8 cellular contexts compared by ENCODE assay signal in genomic region chr2:96146881-96147592, GRCh38. TPM values are rescaled to one million over a fixed set of nuclear protein-coding genes. Genes with fewer than 3 reads are reported as not detected.
DNase-seq lines count a peak whose midpoint lies in the region; TF ChIP-seq lines count a peak whose summit lies in the region.

No MANE protein-coding gene starts in this region.

- no peaks in the 10 kb centered on the region for H3K9me3 ChIP-seq in prostate gland
- H3K9me3 ChIP-seq in esophagus muscularis mucosa = no peaks in the 10 kb centered on the region

- BruUV-seq in MCF 10A (replicated peaks; lab: Mats Ljungman, UMichigan) = no TSS peak

- no peak overlapping the region for H3K4me3 ChIP-seq in prostate gland
- no peak overlapping the region for H3K4me3 ChIP-seq in esophagus muscularis mucosa

- DNase-seq in EH (ENCODE audit: low read depth) (peak; percentile 63), NCI-H2196 treated with DMSO at 0.1 percent for 48 hours (lab: John Stamatoyannopoulos, UW; ENCODE audit: unreplicated experiment) (peak; percentile 72), MCF 10A (ENCODE audit: unreplicated experiment) (peak; percentile 29), prostate gland (ENCODE audit: low spot score) (no peak), esophagus muscularis mucosa (ENCODE audit: extremely low spot score) (no peak), endothelial cell (ENCODE audit: low spot score) (no peak), NOMO-1 (lab: John Stamatoyannopoulos, UW; ENCODE audit: unreplicated experiment in 2 of 2) (no peak), NCI-H1417 (lab: John Stamatoyannopoulos, UW) (no peak)

- CTCF ChIA-PET in MCF 10A (lab: Yijun Ruan, JAX) = interaction anchor here (0.5 to 0.7 kb wide), 3 partner anchors 114 to 834 kb away, joined by 3 read pairs; no protein-coding TSS in a partner anchor

- H3K36me3 ChIP-seq in prostate gland (no peaks in the 10 kb centered on the region), esophagus muscularis mucosa (no peaks in the 10 kb centered on the region)

- WGBS in prostate gland = 54% methylated on average over 9 of the region's 9 CpGs
- WGBS in esophagus muscularis mucosa = 95% methylated on average over 6 of the region's 9 CpGs

- H3K4me1 ChIP-seq in prostate gland (replicated peaks) = no peaks in the 10 kb centered on the region
- H3K4me1 ChIP-seq in esophagus muscularis mucosa = peaks cover 25 to 50% (median 48%) of the 10 kb centered on the region in 4 donors

- POLR2A ChIA-PET in MCF 10A (lab: Yijun Ruan, JAX) = interaction anchor here (0.7 kb wide), 1 partner anchor 358 kb away, joined by 3 read pairs; the partner anchor contains the start of gene NEURL3

- no peak overlapping the region for H3K4me3 Mint-ChIP-seq in MCF 10A (ENCODE audit: unreplicated experiment)
- no peak overlapping the region for H3K4me3 Mint-ChIP-seq in endothelial cell (ENCODE audit: unreplicated experiment)

- H3K27me3 Mint-ChIP-seq in MCF 10A (ENCODE audit: insufficient read depth, unreplicated experiment) = no peaks in the 10 kb centered on the region
- H3K27me3 Mint-ChIP-seq in endothelial cell (ENCODE audit: unreplicated experiment) = peaks cover 18% of the 10 kb centered on the region

- TF ChIP-seq POLR2A in prostate gland (IDR thresholded peaks at IDR 0.05) (no peak), esophagus muscularis mucosa (IDR thresholded peaks at IDR 0.05; ENCODE audit: low read depth) (no peak)

- H3K9me3 Mint-ChIP-seq in MCF 10A (ENCODE audit: unreplicated experiment) = no peaks in the 10 kb centered on the region
- no peaks in the 10 kb centered on the region for H3K9me3 Mint-ChIP-seq in endothelial cell (ENCODE audit: unreplicated experiment)

- TF ChIP-seq CTCF in MCF 10A (IDR thresholded peaks at IDR 0.05; ENCODE audit: unreplicated experiment) (no peak), prostate gland (IDR thresholded peaks at IDR 0.05) (no peak), esophagus muscularis mucosa (IDR thresholded peaks at IDR 0.05) (no peak), endothelial cell (IDR thresholded peaks at IDR 0.05; ENCODE audit: unreplicated experiment) (no peak)

- no peaks in the 10 kb centered on the region for H3K27me3 ChIP-seq in prostate gland (replicated peaks; ENCODE audit: insufficient read depth)
- H3K27me3 ChIP-seq in esophagus muscularis mucosa = no peaks in the 10 kb centered on the region

- H3K4me1 Mint-ChIP-seq in MCF 10A (ENCODE audit: insufficient read depth, unreplicated experiment) (peaks cover 17% of the 10 kb centered on the region), endothelial cell (ENCODE audit: unreplicated experiment) (peaks cover 12% of the 10 kb centered on the region)

- H3K27ac Mint-ChIP-seq in MCF 10A (ENCODE audit: low read depth, unreplicated experiment) (no peak overlapping the region), endothelial cell (ENCODE audit: unreplicated experiment) (no peak overlapping the region)

- intact Hi-C loops in MCF 10A (cut with micrococcal nuclease) = no loop called here
- intact Hi-C loops in prostate gland (cut with DNase I) = no loop called here
- intact Hi-C loops in esophagus muscularis mucosa (cut with DNase I) = loop anchor here (5.0 kb wide), 1 partner anchor 110 kb away; no protein-coding TSS in a partner anchor

- H3K36me3 Mint-ChIP-seq in MCF 10A (ENCODE audit: insufficient read depth, unreplicated experiment) (peaks cover 4% of the 10 kb centered on the region), endothelial cell (ENCODE audit: low read depth, unreplicated experiment) (no peaks in the 10 kb centered on the region)

- no peak for TF ChIP-seq EP300 in esophagus muscularis mucosa (IDR thresholded peaks at IDR 0.05)

- H3K27ac ChIP-seq in prostate gland (peak overlapping the region; percentile 53 to 56), esophagus muscularis mucosa (replicated peaks in 1 of 4) (peak overlapping the region in 2 of 4 donors; percentile 69 to 75)

RNA-seq across cellular contexts. Expression of gene DUSP2, which starts 1.8 kb away (rescaled TPM):
- total RNA-seq in MCF 10A (2022) = 1.3 and 3.3 TPM in 2 replicates
- total RNA-seq in prostate gland = 10 to 100 TPM in 1 of 2 donors, 1 to 10 TPM in 1; 5.2 to 45.7 TPM
- 1 to 10 TPM; 1.1 to 5.5 (median 1.7) TPM for total RNA-seq in esophagus muscularis mucosa
- total RNA-seq in endothelial cell (ENCODE audit: unreplicated experiment) = not detected

RNA-seq across cellular contexts. Expression of gene ASTL, which starts 8.7 kb away (rescaled TPM):
- total RNA-seq in MCF 10A (2022) = not detected in 2 replicates
- total RNA-seq in prostate gland = under 1 TPM in 1 of 2 donors, not detected in 1; 0.57 TPM
- total RNA-seq in esophagus muscularis mucosa = not detected
- total RNA-seq in endothelial cell (ENCODE audit: unreplicated experiment) = not detected

RNA-seq across cellular contexts. Expression of gene ADRA2B, which starts 30.7 kb away (rescaled TPM):
- total RNA-seq in MCF 10A (2022) (not detected in 2 replicates), prostate gland (1 to 10 TPM in 1 of 2 donors, under 1 TPM in 1; 0.23 to 5.0 TPM), esophagus muscularis mucosa (1 to 10 TPM; 2.1 to 6.0 (median 4.0) TPM), endothelial cell (ENCODE audit: unreplicated experiment) (0.46 TPM)

Comparison
In these comparisons a context has a peak if more than half of its experiments do, and no peak if none do; other contexts are left out.
1. DNase-seq: peak in EH (single experiment), NCI-H2196 treated with DMSO at 0.1 percent for 48 hours (single experiment) and MCF 10A (single experiment); none in prostate gland (single experiment), esophagus muscularis mucosa (single experiment), endothelial cell (single experiment), NOMO-1 (0 of 2) and NCI-H1417 (0 of 3).